In genomic region chr3:69739204-69740102, GRCh38 we compare ENCODE assay signal across 8 cellular contexts. TPM values are rescaled to one million over a fixed set of nuclear protein-coding genes. Genes with fewer than 3 reads are reported as not detected.
DNase-seq lines count a peak whose midpoint lies in the region; ATAC-seq and TF ChIP-seq lines count a peak whose summit lies in the region.

Gene MITF, plus strand, starts transcription at chr3:69739464. Its CDS starts 134 bp downstream, at chr3:69739598.

- TF ChIP-seq CTCF in BJ (IDR thresholded peaks at IDR 0.05; ENCODE audit: insufficient read depth, low read depth, low read length) (no peak), suprapubic skin (IDR thresholded peaks at IDR 0.05) (no peak)

- peak; percentile 99 for ATAC-seq in HG03097 (IDR thresholded peaks at IDR 0.05; ENCODE audit: low FRiP score, unreplicated experiment)

- H3K4me3 ChIP-seq in BJ (ENCODE audit: low read depth, low read length): peak within 1 kb of the TSS; percentile 93
- H3K4me3 ChIP-seq in muscle layer of duodenum (ENCODE audit: low read depth in 1 of 2, low read length in 2 of 2): peak within 1 kb of the TSS; percentile 81 to 92
- peak within 1 kb of the TSS; percentile 90 for H3K4me3 ChIP-seq in suprapubic skin

- under 1% methylated on average over 38 of the region's 81 CpGs for WGBS in suprapubic skin

- POLR2A ChIA-PET in BJ (lab: Charles Lee): no interaction called here

- H3K9me3 ChIP-seq in muscle layer of duodenum (ENCODE audit: control insufficient read depth in 1 of 2, low read length in 2 of 2) (no peaks in the 10 kb centered on the region), suprapubic skin (no peaks in the 10 kb centered on the region)

- CTCF ChIA-PET in BJ (lab: Yijun Ruan, JAX): interaction anchor here (0.7 to 2.3 kb wide), 14 partner anchors 8 to 619 kb away, joined by 3 to 12 read pairs (median 4); no protein-coding TSS in a partner anchor

- H3K36me3 ChIP-seq in BJ (ENCODE audit: control insufficient read depth, insufficient read depth, low read length): no peaks in the 10 kb centered on the region
- H3K36me3 ChIP-seq in muscle layer of duodenum (ENCODE audit: control insufficient read depth in 1 of 2, insufficient read depth in 2 of 2, low read length in 2 of 2): no peaks in the 10 kb centered on the region
- H3K36me3 ChIP-seq in suprapubic skin: no peaks in the 10 kb centered on the region

- no peak for TF ChIP-seq EP300 in suprapubic skin (IDR thresholded peaks at IDR 0.05)

- TF ChIP-seq POLR2A in GM18951 (IDR thresholded peaks at IDR 0.05; ENCODE audit: extremely low read depth, insufficient read depth, insufficient read length) (peak; percentile 15), suprapubic skin (IDR thresholded peaks at IDR 0.05) (peak in 1 of 2 donors; percentile 59)

- in situ Hi-C loops in GM18951 (cut with MboI; ENCODE audit: low sequenced_read_pairs, unreplicated experiment): no loop called here

- H3K4me1 ChIP-seq in muscle layer of duodenum (ENCODE audit: control insufficient read depth in 1 of 2, insufficient read depth in 2 of 2, low read length in 2 of 2) (peaks cover 0 to 11% of the 10 kb centered on the region in 2 donors), suprapubic skin (peaks cover 25% of the 10 kb centered on the region)

- H3K27ac ChIP-seq in muscle layer of duodenum (ENCODE audit: low read length): peak within 1 kb of the TSS; percentile 73
- H3K27ac ChIP-seq in suprapubic skin: peak within 1 kb of the TSS; percentile 78

- H3K27me3 ChIP-seq in BJ (ENCODE audit: control insufficient read depth, insufficient read depth, low read length): peaks cover 1% of the 10 kb centered on the region; the same call in 1 of the 2 replicates
- no peaks in the 10 kb centered on the region for H3K27me3 ChIP-seq in muscle layer of duodenum (ENCODE audit: low read depth, low read length)
- H3K27me3 ChIP-seq in suprapubic skin: no peaks in the 10 kb centered on the region

- DNase-seq in BJ (ENCODE audit: low read depth) (no peak), NCI-H2196 (lab: John Stamatoyannopoulos, UW; ENCODE audit: unreplicated experiment) (peak; percentile 54), fibroblast of peridontal ligament (ENCODE audit: extremely low read depth) (peak; percentile 76), suprapubic skin (ENCODE audit: low spot score in 2 of 2) (peak; percentile 95)
- peak; percentile 42 to 53 for DNase-seq in activated CD4-positive, alpha-beta T cell treated with anti-CD3 and anti-CD28 coated beads, Interleukin-2, amount 50 U/mL, for 48 hours

RNA-seq across cellular contexts. Expression of gene MITF, which starts in this region (rescaled TPM):
- polyA plus RNA-seq in BJ (2011; rRNA removed): 27.9 and 30.9 TPM in 2 replicates
- 49.3 and 114 TPM in 2 replicates for polyA minus RNA-seq in BJ (2011; rRNA and poly(A)+ RNA removed)
- total RNA-seq in suprapubic skin: 10 to 100 TPM; 19.4 to 35.3 (median 21.7) TPM
